In genomic region chr2:236105955-236106607, GRCh38 we compare ENCODE assay signal across 23 cellular contexts.
"Had no signal": no experiment of that assay in that cellular context is flagged by ENCODE, and none has a peak within 500 bp of the region (broad histone marks: within the 10 kb centered on the region; RNA-seq: fewer than 3 reads in every experiment).

No MANE protein-coding gene starts in this region.

- H3K27me3 Mint-ChIP-seq: type B pancreatic cell had no signal

- DNase-seq: foreskin fibroblast; gastrocnemius medialis; mesenchymal stem cell; naive thymus-derived CD4-positive, alpha-beta T cell; occipital lobe; ovary; small intestine; stimulated activated CD4-positive, alpha-beta T cell treated with anti-CD3 and anti-CD28 coated beads, Interleukin-2, amount 100 ng/mL, for 24 hours; stimulated activated CD4-positive, alpha-beta T cell treated with anti-CD3 and anti-CD28 coated beads, Interleukin-4, amount 100 ng/mL, for 24 hours; stimulated activated naive CD4-positive, alpha-beta T cell treated with Interleukin-2 at 50 U/mL for 16 hours; stomach; testis; tibial artery had no signal

- H3K36me3 ChIP-seq: gastrocnemius medialis, ovary, right lobe of liver, tibial artery had no signal

- H3K27me3 ChIP-seq: gastrocnemius medialis, ovary, right lobe of liver, stomach, testis, tibial artery had no signal

- H3K36me3 Mint-ChIP-seq: naive thymus-derived CD4-positive, alpha-beta T cell had no signal

- H3K4me3 Mint-ChIP-seq: mesothelial cell of epicardium; naive thymus-derived CD4-positive, alpha-beta T cell; nephron; stimulated activated effector memory CD8-positive, alpha-beta T cell treated with anti-CD3 and anti-CD28 coated beads, Interleukin-12 subunit alpha, Interleukin-12 subunit beta, amount 100 ng/mL, for 72 hours; type B pancreatic cell had no signal

- H3K27ac Mint-ChIP-seq: mesothelial cell of epicardium; naive thymus-derived CD4-positive, alpha-beta T cell; nephron; stimulated activated effector memory CD8-positive, alpha-beta T cell treated with anti-CD3 and anti-CD28 coated beads, Interleukin-12 subunit alpha, Interleukin-12 subunit beta, amount 100 ng/mL, for 72 hours; type B pancreatic cell had no signal

- H3K4me3 ChIP-seq: coronary artery, gastrocnemius medialis, ovary, right lobe of liver, stomach, testis, tibial artery had no signal

- H3K4me1 ChIP-seq: gastrocnemius medialis, right lobe of liver, stomach, testis, tibial artery had no signal

- H3K4me1 Mint-ChIP-seq: naive thymus-derived CD4-positive, alpha-beta T cell had no signal

- FAIRE-seq: keratinocyte, small intestine had no signal

- ATAC-seq: esophagus mucosa; gastrocnemius medialis; left lobe of liver; stimulated activated effector memory CD8-positive, alpha-beta T cell treated with anti-CD3 and anti-CD28 coated beads, Interleukin-12 subunit alpha, Interleukin-12 subunit beta, amount 100 ng/mL, for 72 hours had no signal

- H3K9me3 Mint-ChIP-seq: mesothelial cell of epicardium; nephron; stimulated activated effector memory CD8-positive, alpha-beta T cell treated with anti-CD3 and anti-CD28 coated beads, Interleukin-12 subunit alpha, Interleukin-12 subunit beta, amount 100 ng/mL, for 72 hours; type B pancreatic cell had no signal

- H3K9me3 ChIP-seq: gastrocnemius medialis, ovary, right lobe of liver, stomach, testis, tibial artery had no signal

- H3K27ac ChIP-seq: coronary artery, epithelial cell of prostate, gastrocnemius medialis, ovary, right lobe of liver, stomach, testis, tibial artery had no signal
